In the genomic region with DNA sequence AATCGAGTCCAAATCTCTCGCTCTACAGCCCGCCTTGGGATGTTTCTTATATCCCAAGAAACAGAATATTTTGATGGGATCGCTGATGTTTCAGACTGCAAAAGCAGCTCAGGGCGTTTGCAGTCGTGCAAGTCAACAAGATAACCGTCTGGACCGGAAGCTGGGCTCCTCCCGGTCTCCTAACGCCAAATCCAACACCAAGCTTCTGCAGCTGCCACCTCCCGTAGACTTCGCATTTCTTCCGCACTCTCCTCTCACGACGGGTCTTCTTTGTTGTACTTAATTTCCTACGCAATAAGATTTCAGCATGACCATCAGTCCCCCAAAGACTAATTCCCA, we compare ENCODE assay signal across 8 cellular contexts. TPM values are rescaled to one million over a fixed set of nuclear protein-coding genes. Genes with fewer than 3 reads are reported as not detected.
DNase-seq lines count a peak whose midpoint lies in the region; ATAC-seq and TF ChIP-seq lines count a peak whose summit lies in the region.
"Not testable (repeated sequence)": the region's sequence is repeated elsewhere in the genome, so short reads cannot be mapped to it uniquely, and the experiment has no call there.

No MANE protein-coding gene starts in this region.

- H3K36me3 ChIP-seq in PC-3 (ENCODE audit: low read depth, low read length); adrenal gland (replicated peaks in 1 of 2); mucosa of descending colon (ENCODE audit: low read depth): not testable (repeated sequence)

- peak overlapping the region; percentile 81 for H3K4me2 ChIP-seq in PC-3 (ENCODE audit: low read length)

- ATAC-seq in GM21447 (IDR thresholded peaks at IDR 0.05; ENCODE audit: unreplicated experiment) (peak; percentile 33), HG03064 (IDR thresholded peaks at IDR 0.05; ENCODE audit: low read depth, unreplicated experiment) (peak; percentile 28), PC-3 (peak; percentile 33), mucosa of descending colon (peak; percentile 76)
- ATAC-seq in stimulated activated naive B cell treated with anti-CD40 and anti-IgM and Interleukin-4, amounts not matched to agents 10 μg/mL and 1 μg/mL and 100 μg/mL, for 72 hours (replicated peaks): peak; percentile 33 to 37

- H3K36me3 Mint-ChIP-seq in Calu3 (ENCODE audit: insufficient read depth, unreplicated experiment): peaks cover 22% of the 10 kb centered on the region
- H3K36me3 Mint-ChIP-seq in stimulated activated naive B cell treated with anti-CD40 and anti-IgM and Interleukin-4, amounts not matched to agents 10 μg/mL and 1 μg/mL and 100 μg/mL, for 72 hours: not testable (repeated sequence)

- TF ChIP-seq CTCF in Calu3 (IDR thresholded peaks at IDR 0.05; ENCODE audit: unreplicated experiment); PC-3 (conservative IDR thresholded peaks at IDR 0.05; ENCODE audit: low read depth, low read length); adrenal gland (IDR thresholded peaks at IDR 0.05); fibroblast of the aortic adventitia (IDR thresholded peaks at IDR 0.05; ENCODE audit: insufficient read depth, low read length); mucosa of descending colon (IDR thresholded peaks at IDR 0.05): not testable (repeated sequence)

- not testable (repeated sequence) for BruUV-seq in Calu3 (replicated peaks; lab: Mats Ljungman, UMichigan)
- TSS peak; percentile 82 for BruUV-seq in PC-3 (replicated peaks; lab: Mats Ljungman, UMichigan)

- H3K9me2 ChIP-seq in PC-3 (replicated peaks; ENCODE audit: low read length): not testable (repeated sequence)

- H3K4me3 ChIP-seq in PC-3 (ENCODE audit: low read length) (peak overlapping the region; percentile 81), adrenal gland (peak overlapping the region in 1 of 4 donors; percentile 65), fibroblast of the aortic adventitia (ENCODE audit: low read depth, low read length) (peak overlapping the region; percentile 72), mucosa of descending colon (peak overlapping the region; percentile 13)

- H2AFZ ChIP-seq in PC-3 (ENCODE audit: low read length): peak overlapping the region; percentile 87

- H3K9me3 Mint-ChIP-seq in Calu3 (ENCODE audit: low read depth, unreplicated experiment); stimulated activated naive B cell treated with anti-CD40 and anti-IgM and Interleukin-4, amounts not matched to agents 10 μg/mL and 1 μg/mL and 100 μg/mL, for 72 hours: not testable (repeated sequence)

- intact Hi-C loops in Calu3 (cut with micrococcal nuclease; ENCODE audit: unreplicated experiment); PC-3 (cut with micrococcal nuclease); adrenal gland (cut with DNase I); mucosa of descending colon (cut with DNase I, micrococcal nuclease): not testable (repeated sequence)

- peak overlapping the region; percentile 96 for H3K4me3 Mint-ChIP-seq in Calu3 (ENCODE audit: low read depth, unreplicated experiment)
- H3K4me3 Mint-ChIP-seq in stimulated activated naive B cell treated with anti-CD40 and anti-IgM and Interleukin-4, amounts not matched to agents 10 μg/mL and 1 μg/mL and 100 μg/mL, for 72 hours: peak overlapping the region; percentile 93 to 94

- H3K27me3 Mint-ChIP-seq in Calu3 (ENCODE audit: unreplicated experiment); stimulated activated naive B cell treated with anti-CD40 and anti-IgM and Interleukin-4, amounts not matched to agents 10 μg/mL and 1 μg/mL and 100 μg/mL, for 72 hours: not testable (repeated sequence)

- not testable (repeated sequence) for H3F3A ChIP-seq in PC-3 (ENCODE audit: low read length, unreplicated experiment)

- not testable (repeated sequence) for H3K4me1 ChIP-seq in PC-3 (ENCODE audit: insufficient read depth, low read length); adrenal gland (replicated peaks in 1 of 2); mucosa of descending colon (ENCODE audit: low read depth)

- CTCF ChIA-PET in Calu3 (lab: Charles Lee); PC-3 (lab: Charles Lee): not testable (repeated sequence)

- H3K79me2 ChIP-seq in PC-3 (ENCODE audit: low read length): peaks cover 43% of the 10 kb centered on the region

- TF ChIP-seq POLR2A in adrenal gland (IDR thresholded peaks at IDR 0.05): not testable (repeated sequence)

- not testable (repeated sequence) for H4K20me1 ChIP-seq in PC-3 (ENCODE audit: low read length)

- H3K27ac ChIP-seq in PC-3 (ENCODE audit: low read length): peak overlapping the region; percentile 78
- H3K27ac ChIP-seq in adrenal gland: peak overlapping the region; percentile 58 to 90 (median 72)

- POLR2A ChIA-PET in PC-3 (lab: Charles Lee; ENCODE audit: unreplicated experiment): interaction anchor here (0.6 kb wide), 1 partner anchor 1989 kb away, joined by 3 read pairs; a partner anchor contains a TSS

- H3K9me3 ChIP-seq in PC-3 (ENCODE audit: low read length); adrenal gland (replicated peaks in 1 of 3); mucosa of descending colon: not testable (repeated sequence)

- H3K27me3 ChIP-seq in PC-3 (ENCODE audit: low read length); adrenal gland: not testable (repeated sequence)

- DNase-seq in Calu3; PC-3; fibroblast of the aortic adventitia (ENCODE audit: low read depth); stimulated activated naive B cell treated with anti-CD40 and anti-IgM and Interleukin-4, amounts not matched to agents 10 μg/mL and 1 μg/mL and 100 μg/mL, for 72 hours: not testable (repeated sequence)
- DNase-seq in adrenal gland: peak in 1 of 7 donors; percentile 51
- peak in 2 of 3 donors; percentile 62 to 63 for DNase-seq in mucosa of descending colon

- 0% methylated on average over 3 to 11 of the region's 16 CpGs for WGBS in adrenal gland, 4 donors

- peak overlapping the region; percentile 91 for H3K9ac ChIP-seq in PC-3 (ENCODE audit: low read length)

- not testable (repeated sequence) for H3K4me1 Mint-ChIP-seq in Calu3 (ENCODE audit: low read depth, unreplicated experiment)
- H3K4me1 Mint-ChIP-seq in stimulated activated naive B cell treated with anti-CD40 and anti-IgM and Interleukin-4, amounts not matched to agents 10 μg/mL and 1 μg/mL and 100 μg/mL, for 72 hours: peaks cover 3 to 25% of the 10 kb centered on the region in 2 donors

- H3K27ac Mint-ChIP-seq in Calu3 (ENCODE audit: unreplicated experiment): peak overlapping the region; percentile 70
- peak overlapping the region; percentile 89 for H3K27ac Mint-ChIP-seq in stimulated activated naive B cell treated with anti-CD40 and anti-IgM and Interleukin-4, amounts not matched to agents 10 μg/mL and 1 μg/mL and 100 μg/mL, for 72 hours

RNA-seq across cellular contexts. Expression of a gene that starts 0.6 kb away (rescaled TPM):
- total RNA-seq in Calu3 (2022): 28.7 and 32.8 TPM in 2 replicates
- 38.2 and 43.0 TPM in 2 replicates for total RNA-seq in PC-3 (2014; rRNA removed)
- 1 to 10 TPM in 7 of 8 donors, under 1 TPM in 1; 0.36 to 7.1 (median 2.2) TPM for total RNA-seq in adrenal gland
- 1 to 10 TPM in 2 of 3 donors, under 1 TPM in 1; 0.57 to 4.5 (median 3.5) TPM for polyA plus RNA-seq in adrenal gland
- total RNA-seq in fibroblast of the aortic adventitia (ENCODE audit: low replicate concordance): 10.1 and 33.9 TPM in 2 replicates
- 10 to 100 TPM in 1 of 3 donors, 1 to 10 TPM in 2; 5.6 to 23.8 (median 7.7) TPM for total RNA-seq in mucosa of descending colon

RNA-seq across cellular contexts. Expression of a gene that starts 21.4 kb away (rescaled TPM):
- total RNA-seq in Calu3 (2022) (0.45 and 0.51 TPM in 2 replicates), PC-3 (2014; rRNA removed) (0.91 and 1.4 TPM in 2 replicates), adrenal gland (1 to 10 TPM; 3.0 to 9.5 (median 6.5) TPM), fibroblast of the aortic adventitia (ENCODE audit: low replicate concordance) (1.8 and 5.7 TPM in 2 replicates), mucosa of descending colon (10 to 100 TPM in 1 of 3 donors, 1 to 10 TPM in 2; 3.7 to 10.5 (median 8.8) TPM)
- polyA plus RNA-seq in adrenal gland: 10 to 100 TPM in 1 of 3 donors, 1 to 10 TPM in 2; 5.0 to 15.0 (median 9.3) TPM

RNA-seq across cellular contexts. Expression of a gene that starts 26.8 kb away (rescaled TPM):
- total RNA-seq in Calu3 (2022): 1.9 TPM in 1 of 2 replicates, not detected in the other
- 1.3 and 1.6 TPM in 2 replicates for total RNA-seq in PC-3 (2014; rRNA removed)
- 10 to 100 TPM in 3 of 8 donors, 1 to 10 TPM in 1, under 1 TPM in 2, not detected in 2; 0.52 to 43.1 (median 19.8) TPM for total RNA-seq in adrenal gland
- polyA plus RNA-seq in adrenal gland: 100 to 1,000 TPM in 1 of 3 donors, 10 to 100 TPM in 2; 32.4 to 102 (median 81.2) TPM
- 11.7 and 16.7 TPM in 2 replicates for total RNA-seq in fibroblast of the aortic adventitia (ENCODE audit: low replicate concordance)
- total RNA-seq in mucosa of descending colon: 1 to 10 TPM; 4.2 to 7.0 (median 5.7) TPM
